ENCODE assay signal across 8 cellular contexts in genomic region chr11:100205926-100206325, GRCh38.
"Had no signal": no experiment of that assay in that cellular context is flagged by ENCODE, and none has a peak within 500 bp of the region (broad histone marks: within the 10 kb centered on the region; RNA-seq: fewer than 3 reads in every experiment).

No MANE protein-coding gene starts in this region.

- DNase-seq: H9, HCEC 1CT, IMR-90 had no signal

- H3K4me3 Mint-ChIP-seq: GM23338, H9 had no signal

- H2AFZ ChIP-seq: GM23338 had no signal

- H3K27ac Mint-ChIP-seq: GM23338, H9 had no signal

- H3K4me1 Mint-ChIP-seq: GM23338, H9 had no signal

- H3K4me2 ChIP-seq: GM23338 had no signal

- H3K9me3 Mint-ChIP-seq: GM23338, H9 had no signal

- H3K27ac ChIP-seq: HL-60 had no signal

- ATAC-seq: GM23338 had no signal

- FAIRE-seq: H1, H54, HTR-8/SVneo had no signal

- H3K4me3 ChIP-seq: GM23338 had no signal
